ENCODE assay signal across 18 cellular contexts in genomic region chr6:144597511-144597910, GRCh38.
DNase-seq lines count a peak whose midpoint lies in the region; ATAC-seq, FAIRE-seq and TF ChIP-seq lines count a peak whose summit lies in the region.
"Had no signal": no experiment of that assay in that cellular context is flagged by ENCODE, and none has a peak within 500 bp of the region (broad histone marks: within the 10 kb centered on the region; RNA-seq: fewer than 3 reads in every experiment).

No MANE protein-coding gene starts in this region.

- peaks cover 8% of the 10 kb centered on the region for H3K9me3 Mint-ChIP-seq in activated CD8-positive, alpha-beta memory T cell treated with anti-CD3 and anti-CD28 coated beads, Interleukin-2, amount 10 ng/mL, durations not matched to agents 7 days and 5 days (ENCODE audit: low read depth)

- FAIRE-seq in islet of Langerhans (lab: Jason Lieb, UNC): peak; percentile 21
- FAIRE-seq: GM12892, K562, RCC 7860 had no signal

- no peak overlapping the region for H3K4me3 Mint-ChIP-seq in activated CD8-positive, alpha-beta memory T cell treated with anti-CD3 and anti-CD28 coated beads, Interleukin-2, amount 10 ng/mL, durations not matched to agents 7 days and 5 days

- H3K4me1 ChIP-seq in A673 (ENCODE audit: insufficient read depth, low read length, poor library complexity, severe bottlenecking): peaks cover 29% of the 10 kb centered on the region

- POLR2A ChIA-PET in A673 (lab: Charles Lee; ENCODE audit: low non-redundant PET): interaction anchor here (0.6 kb wide), 1 partner anchor 193 kb away, joined by 4 read pairs; no protein-coding TSS in a partner anchor

- DNase-seq in activated CD8-positive, alpha-beta memory T cell treated with anti-CD3 and anti-CD28 coated beads, Interleukin-2, amount 10 ng/mL, durations not matched to agents 7 days and 5 days: no peak
- DNase-seq in activated CD8-positive, alpha-beta memory T cell treated with anti-CD3 and anti-CD28 coated beads, Interleukin-2, amount 50 U/mL, for 4 hours: no peak
- peak; percentile 22 for DNase-seq in stimulated activated CD4-positive, alpha-beta T cell treated with anti-CD3 and anti-CD28 coated beads, Interleukin-4, amount 100 ng/mL, for 24 hours
- DNase-seq in stimulated activated CD4-positive, alpha-beta T cell treated with anti-CD3 and anti-CD28 coated beads, Interleukin-12 subunit alpha, Interleukin-12 subunit beta, amount 100 ng/mL, for 4 hours: no peak
- DNase-seq in A673 (ENCODE audit: low spot score) (no peak), NCI-H2081 (lab: John Stamatoyannopoulos, UW) (no peak)
- DNase-seq: ACHN, AML-193, COR-L47, DMS153, GOT3, NCI-H187, NCI-H446, NCI-H69 had no signal

- H3K27me3 ChIP-seq in A673 (replicated peaks; ENCODE audit: insufficient read depth, low read depth, low read length, poor library complexity): no peaks in the 10 kb centered on the region

- H3K36me3 Mint-ChIP-seq in activated CD8-positive, alpha-beta memory T cell treated with anti-CD3 and anti-CD28 coated beads, Interleukin-2, amount 10 ng/mL, durations not matched to agents 7 days and 5 days: peaks cover 53% of the 10 kb centered on the region

- no peak overlapping the region for H3K27ac ChIP-seq in A673 (ENCODE audit: low read depth, low read length, poor library complexity, severe bottlenecking)

- H3K36me3 ChIP-seq in A673 (ENCODE audit: insufficient read depth, low read length, poor library complexity, severe bottlenecking): peaks cover 13% of the 10 kb centered on the region

- H3K27me3 Mint-ChIP-seq in activated CD8-positive, alpha-beta memory T cell treated with anti-CD3 and anti-CD28 coated beads, Interleukin-2, amount 10 ng/mL, durations not matched to agents 7 days and 5 days: no peaks in the 10 kb centered on the region

- peaks cover 12% of the 10 kb centered on the region for H3K9me3 ChIP-seq in A673 (ENCODE audit: low read depth, low read length, poor library complexity, severe bottlenecking)

- no peak overlapping the region for H3K4me3 ChIP-seq in A673 (ENCODE audit: low read depth, low read length, poor library complexity, severe bottlenecking)
- H3K4me3 ChIP-seq: K562 had no signal

- peak; percentile 49 for ATAC-seq in activated CD8-positive, alpha-beta memory T cell treated with anti-CD3 and anti-CD28 coated beads, Interleukin-2, amount 10 ng/mL, durations not matched to agents 7 days and 5 days
- ATAC-seq: K562 had no signal

- no peak for TF ChIP-seq CTCF in A673 (conservative IDR thresholded peaks at IDR 0.05; ENCODE audit: low read depth, low read length)

- intact Hi-C loops in A673 (cut with micrococcal nuclease; ENCODE audit: unreplicated experiment): no loop called here

- CTCF ChIA-PET in activated CD8-positive, alpha-beta memory T cell treated with anti-CD3 and anti-CD28 coated beads, Interleukin-2, amount 10 ng/mL, durations not matched to agents 7 days and 5 days (lab: Charles Lee): interaction anchor here (1.3 to 2.0 kb wide), 3 partner anchors 10 to 14 kb away, joined by 4 to 7 read pairs (median 6); no protein-coding TSS in a partner anchor
- CTCF ChIA-PET in A673 (lab: Charles Lee): no interaction called here

- peaks cover 29% of the 10 kb centered on the region for H3K4me1 Mint-ChIP-seq in activated CD8-positive, alpha-beta memory T cell treated with anti-CD3 and anti-CD28 coated beads, Interleukin-2, amount 10 ng/mL, durations not matched to agents 7 days and 5 days

- no TSS peak for BruUV-seq in A673 (replicated peaks; lab: Mats Ljungman, UMichigan)

- H3K27ac Mint-ChIP-seq in activated CD8-positive, alpha-beta memory T cell treated with anti-CD3 and anti-CD28 coated beads, Interleukin-2, amount 10 ng/mL, durations not matched to agents 7 days and 5 days: no peak overlapping the region
